Comparison of ENCODE assay signal across 1 cellular context in the genomic region with DNA sequence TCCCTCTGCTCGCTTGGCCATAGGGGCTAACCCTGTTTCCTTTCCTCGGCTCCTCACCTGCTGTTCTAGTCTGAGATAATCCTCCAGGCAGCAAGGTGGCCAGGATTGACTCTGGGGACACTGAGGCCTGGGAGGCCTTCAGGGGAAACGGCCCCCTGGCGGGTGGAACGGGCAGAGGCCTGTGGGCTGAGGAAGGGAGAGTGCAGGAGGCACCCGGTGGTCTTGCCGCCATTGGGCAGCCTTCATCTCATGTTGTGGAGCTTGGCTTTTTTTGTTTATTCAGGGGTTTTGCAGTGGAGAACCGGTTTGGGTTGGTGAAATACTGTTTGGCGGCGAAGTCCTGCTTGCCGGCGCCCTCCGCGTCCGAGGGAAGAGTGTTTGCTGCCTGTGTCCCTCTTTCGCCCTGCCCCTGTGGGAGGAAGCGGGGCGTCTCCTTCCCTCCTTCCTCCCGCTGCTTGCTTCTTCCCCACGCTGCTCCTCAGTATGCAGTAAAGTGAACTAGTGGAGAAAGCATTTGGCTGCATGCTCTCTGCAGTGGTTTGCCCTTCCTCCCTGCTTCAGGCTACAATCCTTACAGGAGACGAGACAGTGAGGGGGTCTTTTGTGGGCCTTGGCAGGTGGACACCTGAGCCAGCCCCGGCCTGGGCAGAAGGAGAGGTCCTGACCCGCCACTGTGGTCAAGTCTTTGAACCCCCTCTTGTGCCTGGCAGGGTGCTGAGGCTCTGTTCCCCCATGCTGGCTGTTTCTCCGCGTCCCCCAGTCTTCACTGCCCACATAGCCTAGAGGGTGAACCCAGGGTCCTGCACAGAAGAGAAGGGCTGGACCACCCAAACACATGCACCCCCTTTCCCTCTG.
TF ChIP-seq lines count a peak whose summit lies in the region.

No MANE protein-coding gene starts in this region.

TF ChIP-seq in H1, 55 proteins besides CTCF, POLR2A, EP300 and RAD21:
- no peak for TF ChIP-seq SIN3A (conservative IDR thresholded peaks at IDR 0.05 in 1 of 2, IDR thresholded peaks at IDR 0.05 in 1 of 2; ENCODE audit: low read depth in 1 of 2, low read length in 2 of 2)
- TF ChIP-seq BRCA1 (IDR thresholded peaks at IDR 0.05; ENCODE audit: low read depth, low read length) = no peak
- TF ChIP-seq RBBP5 (IDR thresholded peaks at IDR 0.05; ENCODE audit: borderline replicate concordance, low read depth, low read length) = no peak
- TF ChIP-seq SIRT6 (IDR thresholded peaks at IDR 0.05; ENCODE audit: low read length) = no peak
- TF ChIP-seq RNF2 (IDR thresholded peaks at IDR 0.05; ENCODE audit: borderline replicate concordance, low read depth, low read length, missing control alignments, poor library complexity, severe bottlenecking) = no peak
